Comparison of ENCODE assay signal across 20 cellular contexts in the genomic region with DNA sequence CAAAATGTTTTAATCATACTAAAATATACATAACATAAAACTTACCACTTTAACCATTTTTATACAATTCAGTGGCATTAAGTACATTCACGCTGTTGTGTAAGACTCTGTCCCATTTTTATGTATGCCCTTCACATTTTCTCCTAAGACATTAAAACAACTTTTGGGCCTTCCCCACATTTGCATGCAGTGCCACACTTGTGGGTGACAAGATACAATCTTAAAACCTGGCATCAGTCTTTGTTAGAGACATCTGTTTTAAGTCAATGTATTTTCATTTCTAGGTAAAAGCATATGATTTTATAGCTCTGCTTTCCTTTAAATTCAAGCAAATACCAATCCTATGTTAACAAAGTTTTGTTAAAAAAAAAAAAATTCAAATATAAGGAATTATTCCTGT. TPM values are rescaled to one million over a fixed set of nuclear protein-coding genes. Genes with fewer than 3 reads are reported as not detected.
DNase-seq lines count a peak whose midpoint lies in the region; ATAC-seq and TF ChIP-seq lines count a peak whose summit lies in the region.
"Had no signal": no experiment of that assay in that cellular context is flagged by ENCODE, and none has a peak within 500 bp of the region (broad histone marks: within the 10 kb centered on the region; RNA-seq: fewer than 3 reads in every experiment).

No MANE protein-coding gene starts in this region.

- H3K36me3 ChIP-seq in DND-41 (ENCODE audit: insufficient read depth, low read length) (peaks cover 6% of the 10 kb centered on the region), KOPT-K1 (ENCODE audit: insufficient read depth, low read length) (no peaks in the 10 kb centered on the region), Panc1 (ENCODE audit: control insufficient read depth, insufficient read depth, low read length) (no peaks in the 10 kb centered on the region), SU-DHL-6 (ENCODE audit: low read length) (no peaks in the 10 kb centered on the region)
- H3K36me3 ChIP-seq: BE2C had no signal

- peaks cover 96% of the 10 kb centered on the region for H3K79me2 ChIP-seq in DND-41 (ENCODE audit: insufficient read depth, low read length)
- peaks cover 97% of the 10 kb centered on the region for H3K79me2 ChIP-seq in SU-DHL-6 (ENCODE audit: insufficient read depth, low read length)

- peaks cover 71% of the 10 kb centered on the region for H3K4me1 ChIP-seq in DND-41 (ENCODE audit: insufficient read depth, low read length)
- H3K4me1 ChIP-seq in Panc1 (ENCODE audit: control insufficient read depth, insufficient read depth, low read length), result peaks cover 75% of the 10 kb centered on the region

- intact Hi-C loops in Panc1 (cut with micrococcal nuclease; ENCODE audit: unreplicated experiment), result loop anchor here (10.0 kb wide), 1 partner anchor 50 kb away; no protein-coding TSS in a partner anchor

- no peak for TF ChIP-seq CTCF in DND-41 (IDR thresholded peaks at IDR 0.05; ENCODE audit: borderline replicate concordance, extremely low read depth, low read length, poor library complexity, severe bottlenecking)
- TF ChIP-seq CTCF in Panc1 (IDR thresholded peaks at IDR 0.05), result no peak
- no peak for TF ChIP-seq CTCF in SU-DHL-6 (IDR thresholded peaks at IDR 0.05; ENCODE audit: insufficient read depth, low read length, poor library complexity, severe bottlenecking)

- no peak overlapping the region for H3K4me3 ChIP-seq in DND-41 (ENCODE audit: low read depth in 1 of 2, low read length in 2 of 2)
- no peak overlapping the region for H3K4me3 ChIP-seq in Panc1 (ENCODE audit: low read depth in 2 of 2, low read length in 2 of 2)
- H3K4me3 ChIP-seq in SU-DHL-6 (ENCODE audit: insufficient read depth, low read length, poor library complexity, severe bottlenecking), result no peak overlapping the region
- H3K4me3 ChIP-seq: A549; BLaER1 treated with 17β-estradiol and CSF1 and Interleukin-3, amounts not matched to agents 10 nM and 100 nM; GM23248 had no signal

- H3K9ac ChIP-seq in DND-41 (ENCODE audit: low read depth, low read length), result peak overlapping the region; percentile 5; the same call in 1 of the 2 replicates
- no peak overlapping the region for H3K9ac ChIP-seq in SU-DHL-6 (ENCODE audit: low read length)
- H3K9ac ChIP-seq: BLaER1 treated with 17β-estradiol and CSF1 and Interleukin-3, amounts not matched to agents 10 nM and 100 nM; GM23248 had no signal

- peak overlapping the region; percentile 46 for H3K27ac ChIP-seq in DND-41 (ENCODE audit: low read length)
- H3K27ac ChIP-seq in KOPT-K1 (ENCODE audit: low read depth, low read length, poor library complexity, severe bottlenecking), result peak overlapping the region; percentile 86
- H3K27ac ChIP-seq in Panc1 (ENCODE audit: low read length), result peak overlapping the region; percentile 82; the same call in 1 of the 2 replicates
- peak overlapping the region; percentile 22; the same call in 1 of the 2 replicates for H3K27ac ChIP-seq in SU-DHL-6 (ENCODE audit: low read depth, low read length)
- H3K27ac ChIP-seq: A549; BLaER1 treated with 17β-estradiol and CSF1 and Interleukin-3, amounts not matched to agents 10 nM and 100 nM; GM23248 had no signal

- no peak overlapping the region for H3K4me2 ChIP-seq in DND-41 (ENCODE audit: insufficient read depth, low read length)
- H3K4me2 ChIP-seq in SU-DHL-6 (ENCODE audit: low read depth, low read length, poor library complexity, severe bottlenecking), result peak overlapping the region; percentile 27
- H3K4me2 ChIP-seq: A549; BLaER1 treated with 17β-estradiol and CSF1 and Interleukin-3, amounts not matched to agents 10 nM and 100 nM had no signal

- CTCF ChIA-PET in Panc1 (lab: Charles Lee), result interaction anchor here (0.6 kb wide), 1 partner anchor 29 kb away, joined by 5 read pairs; no protein-coding TSS in a partner anchor

- peaks cover 4% of the 10 kb centered on the region; the same call in 1 of the 2 replicates for H3F3A ChIP-seq in SU-DHL-6 (ENCODE audit: insufficient read depth)

- POLR2A ChIA-PET in Panc1 (lab: Charles Lee), result interaction anchor here (0.6 kb wide), 1 partner anchor 40 kb away, joined by 3 read pairs; no protein-coding TSS in a partner anchor

- in situ Hi-C loops in Panc1 (cut with HindIII; ENCODE audit: low pct_unique_long_range_greater_than_20kb, low sequenced_read_pairs), result no loop called here

- BruUV-seq in Panc1 (replicated peaks; lab: Mats Ljungman, UMichigan), result no TSS peak

- ATAC-seq in DND-41 (ENCODE audit: insufficient read depth, low read depth) (peak; percentile 24; the same call in 1 of the 3 replicates), Panc1 (no peak), HG02852 (IDR thresholded peaks at IDR 0.05; ENCODE audit: unreplicated experiment) (no peak)
- ATAC-seq: A549 had no signal

- H3K9me2 ChIP-seq in SU-DHL-6 (replicated peaks; ENCODE audit: insufficient read depth, low read length), result no peaks in the 10 kb centered on the region

- H2AFZ ChIP-seq in DND-41 (ENCODE audit: low read depth, low read length) (no peak overlapping the region), SU-DHL-6 (ENCODE audit: low read depth, low read length, severe bottlenecking) (no peak overlapping the region)
- H2AFZ ChIP-seq: GM23248 had no signal

- H4K20me1 ChIP-seq in DND-41 (ENCODE audit: insufficient read depth, low read length) (peaks cover 49% of the 10 kb centered on the region), SU-DHL-6 (ENCODE audit: low read depth, low read length) (peaks cover 19% of the 10 kb centered on the region)

- no peaks in the 10 kb centered on the region for H3K27me3 ChIP-seq in DND-41 (ENCODE audit: insufficient read depth, low read length, poor library complexity)
- no peaks in the 10 kb centered on the region for H3K27me3 ChIP-seq in Panc1 (ENCODE audit: control insufficient read depth, insufficient read depth, low read length)
- no peaks in the 10 kb centered on the region for H3K27me3 ChIP-seq in SU-DHL-6 (ENCODE audit: low read length)
- H3K27me3 ChIP-seq: BE2C; BLaER1 treated with 17β-estradiol and CSF1 and Interleukin-3, amounts not matched to agents 10 nM and 100 nM had no signal

- DNase-seq in DND-41, result no peak
- DNase-seq in Panc1 (ENCODE audit: low read depth, low spot score), result no peak
- no peak for DNase-seq in GM19240 (ENCODE audit: insufficient read length, low spot score)
- DNase-seq in NCI-H128 (lab: John Stamatoyannopoulos, UW; ENCODE audit: unreplicated experiment), result no peak
- DNase-seq: 8988T; ACHN; AML-193; BE2C; CD4-positive, alpha-beta T cell; CD8-positive, alpha-beta memory T cell; DMS 273 treated with DMSO at 0.1 percent for 48 hours; DMS79; GM23248; H7; HCEC 1CT had no signal

- H3K9me3 ChIP-seq in DND-41 (ENCODE audit: insufficient read depth, low read length, severe bottlenecking) (no peaks in the 10 kb centered on the region), KOPT-K1 (ENCODE audit: insufficient read depth, low read length, poor library complexity, severe bottlenecking) (no peaks in the 10 kb centered on the region), Panc1 (ENCODE audit: control insufficient read depth, insufficient read depth, low read depth, low read length) (no peaks in the 10 kb centered on the region), SU-DHL-6 (ENCODE audit: insufficient read depth, low read length) (no peaks in the 10 kb centered on the region)
- H3K9me3 ChIP-seq: A549; BE2C; BLaER1 treated with 17β-estradiol and CSF1 and Interleukin-3, amounts not matched to agents 10 nM and 100 nM had no signal

RNA-seq across cellular contexts. Expression of gene SPRED2, which starts 17.3 kb away (rescaled TPM):
- 60.1 TPM for total RNA-seq in Panc1 (2021; ENCODE audit: unreplicated experiment)
- polyA plus RNA-seq in Panc1 (2012; ENCODE audit: insufficient read length), result 61.0 TPM

Comparison
In these comparisons a context has a peak if more than half of its experiments do, and no peak if none do; other contexts are left out.
1. H3K27ac ChIP-seq: peak in every context shown above with its lines; median percentile 86 in KOPT-K1; 82 in Panc1; 46 in DND-41; 22 in SU-DHL-6.